ENCODE assay signal across 27 cellular contexts in genomic region chr7:20213378-20213777, GRCh38. TPM values are rescaled to one million over a fixed set of nuclear protein-coding genes. Genes with fewer than 3 reads are reported as not detected.
DNase-seq lines count a peak whose midpoint lies in the region; ATAC-seq, FAIRE-seq and TF ChIP-seq lines count a peak whose summit lies in the region.
"Had no signal": no experiment of that assay in that cellular context is flagged by ENCODE, and none has a peak within 500 bp of the region (broad histone marks: within the 10 kb centered on the region; RNA-seq: fewer than 3 reads in every experiment).

No MANE protein-coding gene starts in this region.

- WGBS in GM12878 (ENCODE audit: insufficient coverage, insufficient replicate concordance, low lambda C conversion rate, missing lambda C conversion rate) = 96% methylated on average over 1 of the region's 1 CpG

- H3K27ac Mint-ChIP-seq in Calu3 (ENCODE audit: unreplicated experiment) = peak overlapping the region; percentile 95
- H3K27ac Mint-ChIP-seq in progenitor cell of endocrine pancreas = peak overlapping the region; percentile 20
- no peak overlapping the region for H3K27ac Mint-ChIP-seq in T-helper 2 cell treated with Interferon-gamma antibody and Interleukin-4, amounts not matched to agents 5 μg/mL and 100 μg/mL, for 36 hours
- H3K27ac Mint-ChIP-seq: CD14-positive monocyte; CD4-positive, alpha-beta memory T cell; CD8-positive, alpha-beta memory T cell had no signal

- no peaks in the 10 kb centered on the region for H4K20me1 ChIP-seq in GM12878 (ENCODE audit: control insufficient read depth, insufficient read depth)
- H4K20me1 ChIP-seq: BLaER1 had no signal

- peaks cover 33% of the 10 kb centered on the region for H3K9me3 ChIP-seq in GM12878 (replicated peaks; ENCODE audit: control insufficient read depth, insufficient read depth, low read length)
- H3K9me3 ChIP-seq: BE2C had no signal

- H3K4me1 Mint-ChIP-seq in Calu3 (ENCODE audit: low read depth, unreplicated experiment) (peaks cover 46% of the 10 kb centered on the region), progenitor cell of endocrine pancreas (ENCODE audit: low read depth) (peaks cover 23% of the 10 kb centered on the region)
- H3K4me1 Mint-ChIP-seq in T-helper 2 cell treated with Interferon-gamma antibody and Interleukin-4, amounts not matched to agents 5 μg/mL and 100 μg/mL, for 36 hours (ENCODE audit: low read depth) = no peaks in the 10 kb centered on the region

- intact Hi-C loops in Calu3 (cut with micrococcal nuclease; ENCODE audit: unreplicated experiment) (loop anchor here (2.0 kb wide), 1 partner anchor 255 kb away; no protein-coding TSS in a partner anchor), GM12878 (cut with micrococcal nuclease; ENCODE audit: unreplicated experiment) (no loop called here)

- H2AFZ ChIP-seq in GM12878 (ENCODE audit: control insufficient read depth, low read depth, low read length) = no peak overlapping the region

- BruUV-seq in Calu3 (replicated peaks; lab: Mats Ljungman, UMichigan) (no TSS peak), GM12878 (replicated peaks; lab: Mats Ljungman, UMichigan) (no TSS peak)

- no peak for DNase-seq in Calu3
- DNase-seq in GM12878 (ENCODE audit: low read depth, low spot score) = no peak
- no peak for DNase-seq in progenitor cell of endocrine pancreas (ENCODE audit: low spot score, unreplicated experiment)
- DNase-seq in NCI-H2029 (lab: John Stamatoyannopoulos, UW) = no peak
- DNase-seq in stimulated activated CD4-positive, alpha-beta T cell treated with anti-CD3 and anti-CD28 coated beads, Interleukin-4, amount 100 ng/mL, for 1 hour = no peak
- DNase-seq in T-helper 2 cell treated with Interferon-gamma antibody and Interleukin-4, amounts not matched to agents 5 μg/mL and 100 μg/mL, for 36 hours (ENCODE audit: low spot score) = no peak
- DNase-seq in cerebellar nuclear complex (lab: John Stamatoyannopoulos, UW) = no peak
- DNase-seq: 8988T; ACHN; BE2C; C1 segment of cervical spinal cord; CD4-positive, alpha-beta memory T cell; CD4-positive, CD25-positive, alpha-beta regulatory T cell; CD8-positive, alpha-beta memory T cell; COR-L47; DMS 273 treated with DMSO at 0.1 percent for 48 hours; DMS153; DMS79; DND-41; EL; GDM1 had no signal

- ATAC-seq in GM12878 = no peak

- POLR2A ChIA-PET in GM12878 (lab: Charles Lee) = interaction anchor here (1.0 to 3.6 kb wide), 10 partner anchors 8 to 123 kb away, joined by 3 to 49 read pairs (median 4); partner anchors contain the start of gene ITGB8

- no peak overlapping the region for H3K4me2 ChIP-seq in GM12878 (ENCODE audit: control insufficient read depth, insufficient read depth)
- H3K4me2 ChIP-seq: BLaER1 had no signal

- H3K27me3 Mint-ChIP-seq in Calu3 (ENCODE audit: unreplicated experiment) (no peaks in the 10 kb centered on the region), progenitor cell of endocrine pancreas (no peaks in the 10 kb centered on the region)
- peaks cover 2% of the 10 kb centered on the region for H3K27me3 Mint-ChIP-seq in T-helper 2 cell treated with Interferon-gamma antibody and Interleukin-4, amounts not matched to agents 5 μg/mL and 100 μg/mL, for 36 hours (ENCODE audit: low read depth)
- H3K27me3 Mint-ChIP-seq: CD4-positive, alpha-beta memory T cell; CD4-positive, CD25-positive, alpha-beta regulatory T cell had no signal

- peak overlapping the region; percentile 31; the same call in 1 of the 2 replicates for H3K4me3 ChIP-seq in GM12878
- H3K4me3 ChIP-seq: BLaER1 had no signal

- no peaks in the 10 kb centered on the region for H3K27me3 ChIP-seq in GM12878 (replicated peaks in 1 of 2; ENCODE audit: control insufficient read depth in 2 of 2, insufficient read depth in 2 of 2, low read length in 1 of 2)
- H3K27me3 ChIP-seq: BE2C, BLaER1 had no signal

- no peak for FAIRE-seq in GM12878 (lab: Jason Lieb, UNC)
- FAIRE-seq: A204.1, GM12891 had no signal

- RAD21 ChIA-PET in GM12878 (lab: Charles Lee; ENCODE audit: unreplicated experiment) = interaction anchor here (0.5 to 2.9 kb wide), 15 partner anchors 11 to 117 kb away, joined by 3 to 19 read pairs (median 6); partner anchors contain the start of gene ITGB8

- SMC1A ChIA-PET in GM12878 (lab: Charles Lee; ENCODE audit: uncharacterized antibody, unreplicated experiment) = interaction anchor here (1.0 to 16.9 kb wide), 18 partner anchors 9 to 119 kb away, joined by 3 to 474 read pairs (median 7); partner anchors contain the start of gene ITGB8

- no peak for TF ChIP-seq EP300 in GM12878 (IDR thresholded peaks at IDR 0.05; ENCODE audit: borderline replicate concordance in 1 of 2, control insufficient read depth in 1 of 2, low read depth in 2 of 2, low read length in 2 of 2)

- H3K27ac ChIP-seq in GM12878 (ENCODE audit: control insufficient read depth, insufficient read depth) = no peak overlapping the region
- H3K27ac ChIP-seq: BLaER1 had no signal

- peaks cover 0 to 8% of the 10 kb centered on the region in 2 experiments; a peak in 2 of 4 replicates for H3K36me3 ChIP-seq in GM12878 (ENCODE audit: control insufficient read depth in 2 of 2, insufficient read depth in 2 of 2, low read length in 1 of 2)
- H3K36me3 ChIP-seq: BE2C, BLaER1 had no signal

- peaks cover 77% of the 10 kb centered on the region for H3K79me2 ChIP-seq in GM12878 (ENCODE audit: control insufficient read depth, insufficient read depth, low read length)

- CTCF ChIA-PET in Calu3 (lab: Charles Lee) = interaction anchor here (1.0 kb wide), 1 partner anchor 15 kb away, joined by 4 read pairs; no protein-coding TSS in a partner anchor
- CTCF ChIA-PET in GM12878 (lab: Yijun Ruan, JAX) = interaction anchor here (0.9 to 2.6 kb wide), 9 partner anchors 11 to 116 kb away, joined by 3 to 11 read pairs (median 7); no protein-coding TSS in a partner anchor

- H3K9me3 Mint-ChIP-seq in Calu3 (ENCODE audit: low read depth, unreplicated experiment) (peaks cover 4% of the 10 kb centered on the region), progenitor cell of endocrine pancreas (ENCODE audit: low read depth) (peaks cover 33% of the 10 kb centered on the region)
- peaks cover 1% of the 10 kb centered on the region for H3K9me3 Mint-ChIP-seq in T-helper 2 cell treated with Interferon-gamma antibody and Interleukin-4, amounts not matched to agents 5 μg/mL and 100 μg/mL, for 36 hours

- H3K4me1 ChIP-seq in GM12878 (ENCODE audit: control insufficient read depth, insufficient read depth, low read length) = peaks cover 5% of the 10 kb centered on the region
- H3K4me1 ChIP-seq: BLaER1 had no signal

- no peak for TF ChIP-seq POLR2A in GM12878 (IDR thresholded peaks at IDR 0.05; ENCODE audit: low read depth, low read length)

- peaks cover 87% of the 10 kb centered on the region for H3K36me3 Mint-ChIP-seq in Calu3 (ENCODE audit: insufficient read depth, unreplicated experiment)
- H3K36me3 Mint-ChIP-seq in progenitor cell of endocrine pancreas (ENCODE audit: insufficient read depth) = peaks cover 29% of the 10 kb centered on the region
- H3K36me3 Mint-ChIP-seq in T-helper 2 cell treated with Interferon-gamma antibody and Interleukin-4, amounts not matched to agents 5 μg/mL and 100 μg/mL, for 36 hours (ENCODE audit: low read depth) = no peaks in the 10 kb centered on the region
- H3K36me3 Mint-ChIP-seq: CD14-positive monocyte; CD4-positive, alpha-beta memory T cell; CD4-positive, CD25-positive, alpha-beta regulatory T cell; CD8-positive, alpha-beta memory T cell had no signal

- in situ Hi-C loops in GM12878 (cut with MboI) = no loop called here

- TF ChIP-seq CTCF in Calu3 (IDR thresholded peaks at IDR 0.05; ENCODE audit: unreplicated experiment) (no peak), GM12878 (IDR thresholded peaks at IDR 0.05 in 2 of 3, conservative IDR thresholded peaks at IDR 0.05 in 1 of 3; ENCODE audit: control insufficient read depth in 2 of 3, extremely low read depth in 1 of 3, insufficient read depth in 1 of 3, low read depth in 3 of 3, low read length in 3 of 3) (no peak), progenitor cell of endocrine pancreas (IDR thresholded peaks at IDR 0.05; ENCODE audit: unreplicated experiment) (no peak)

- H3K4me3 Mint-ChIP-seq in Calu3 (ENCODE audit: low read depth, unreplicated experiment) (peak overlapping the region; percentile 73), progenitor cell of endocrine pancreas (ENCODE audit: low read depth) (no peak overlapping the region)
- H3K4me3 Mint-ChIP-seq in T-helper 2 cell treated with Interferon-gamma antibody and Interleukin-4, amounts not matched to agents 5 μg/mL and 100 μg/mL, for 36 hours = no peak overlapping the region
- H3K4me3 Mint-ChIP-seq: CD14-positive monocyte; CD4-positive, alpha-beta memory T cell; CD4-positive, CD25-positive, alpha-beta regulatory T cell; CD8-positive, alpha-beta memory T cell had no signal

- H3K9ac ChIP-seq in GM12878 (ENCODE audit: control insufficient read depth, insufficient read depth, low read length) = no peak overlapping the region
- H3K9ac ChIP-seq: BLaER1 had no signal

- no peak for TF ChIP-seq RAD21 in GM12878 (IDR thresholded peaks at IDR 0.05; ENCODE audit: insufficient read depth, low read depth, low read length)

TF ChIP-seq in GM12878, 131 proteins besides CTCF, POLR2A, EP300 and RAD21:
- TF ChIP-seq ZNF217 (IDR thresholded peaks at IDR 0.05) = peak; percentile 64; the same call in 1 of the 2 replicates
- TF ChIP-seq LARP7 (IDR thresholded peaks at IDR 0.05) = 0 out of 2 replicates have a peak, but pooled peaks have one; percentile 24
- TF ChIP-seq, protein P1, sequence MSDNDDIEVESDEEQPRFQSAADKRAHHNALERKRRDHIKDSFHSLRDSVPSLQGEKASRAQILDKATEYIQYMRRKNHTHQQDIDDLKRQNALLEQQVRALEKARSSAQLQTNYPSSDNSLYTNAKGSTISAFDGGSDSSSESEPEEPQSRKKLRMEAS (IDR thresholded peaks at IDR 0.05; ENCODE audit: low read depth, low read length) = no peak

RNA-seq across cellular contexts. Expression of gene MACC1, which starts 3.8 kb away (rescaled TPM):
- total RNA-seq in Calu3 (2022) (190 and 199 TPM in 2 replicates), GM12878 (2014; rRNA removed) (23.7 and 31.0 TPM in 2 replicates), GM12878 (2014; rRNA removed; fragmentation: Illumina TruSeq; extraction: Trizol) (47.7 and 47.8 TPM in 2 replicates), GM12878 (2021) (26.6 and 27.6 TPM in 2 replicates), progenitor cell of endocrine pancreas (16.1 and 21.3 TPM in 2 replicates)
- 593 and 645 TPM in 2 replicates for total RNA-seq in GM12878 (2013; cell fraction: nucleolus; rRNA removed)
- 2.0 TPM for polyA plus RNA-seq in GM12878 (2011; ENCODE audit: low read depth)
- polyA plus RNA-seq in GM12878 (2011; rRNA removed) (61.1 and 99.6 TPM in 2 replicates), GM12878 (2014; fragmentation: Illumina TruSeq; extraction: Trizol) (14.4 and 16.0 TPM in 2 replicates), GM12878 (2014; fragmentation: Nextera tagmentation; extraction: Ambion mirVana) (10 to 100 TPM in 1 of 2 experiments, 1 to 10 TPM in 1; 6.0 to 10.9 TPM), GM12878 (2014; rRNA removed) (6.5 and 8.0 TPM in 2 replicates), GM12878 (2016; fragmentation: Nextera tagmentation; extraction: Ambion mirVana) (10 to 100 TPM in 1 of 2 experiments, 1 to 10 TPM in 1; 9.0 to 11.0 TPM)
- 20.5 and 20.6 TPM in 2 replicates for polyA plus RNA-seq in GM12878 (2011; cell fraction: cytosol; rRNA removed)
- polyA plus RNA-seq in GM12878 (2011; cell fraction: nucleus; rRNA removed) = 47.9 and 49.9 TPM in 2 replicates
- 2.8 and 4.0 TPM in 2 replicates for polyA plus RNA-seq in GM12878 (2012)
- polyA minus RNA-seq in GM12878 (2011; rRNA and poly(A)+ RNA removed) = 172 and 187 TPM in 2 replicates
- 79.0 and 99.2 TPM in 2 replicates for polyA minus RNA-seq in GM12878 (2011; cell fraction: cytosol; rRNA and poly(A)+ RNA removed)
- polyA minus RNA-seq in GM12878 (2011; cell fraction: nucleus; rRNA and poly(A)+ RNA removed) = 139 and 207 TPM in 2 replicates
- total RNA-seq: A673, G401 had no signal
- polyA plus RNA-seq: CD14-positive monocyte had no signal
